Comparison of ENCODE assay signal across 18 cellular contexts in the genomic region with DNA sequence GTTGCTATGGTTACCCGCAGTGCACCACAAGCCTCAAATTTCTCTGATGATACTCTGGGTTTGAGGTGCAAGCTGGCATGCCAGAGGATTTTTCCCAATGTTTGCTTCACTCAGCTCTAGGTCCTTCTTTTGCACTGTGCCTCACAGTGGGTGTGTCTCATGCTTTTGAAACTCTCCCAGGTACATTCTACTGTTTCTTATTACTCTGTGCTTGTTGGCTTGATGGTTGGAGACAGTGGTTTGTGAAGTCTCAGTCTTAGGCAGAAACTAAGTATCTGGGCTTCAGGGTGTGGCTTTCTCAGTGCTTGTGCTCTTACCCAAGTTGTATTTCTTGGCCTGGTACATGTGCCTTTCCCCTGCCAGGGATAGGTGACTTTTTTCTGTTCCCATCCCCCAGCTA.
DNase-seq lines count a peak whose midpoint lies in the region; ATAC-seq, FAIRE-seq and TF ChIP-seq lines count a peak whose summit lies in the region.
"Had no signal": no experiment of that assay in that cellular context is flagged by ENCODE, and none has a peak within 500 bp of the region (broad histone marks: within the 10 kb centered on the region; RNA-seq: fewer than 3 reads in every experiment).

No MANE protein-coding gene starts in this region.

- peaks cover 18 to 24% of the 10 kb centered on the region in 2 experiments for H3K4me1 Mint-ChIP-seq in H9

- H3K56ac ChIP-seq in H9 (ENCODE audit: insufficient read length, low read depth, low read length): no peak overlapping the region
- H3K56ac ChIP-seq in H1 (replicated peaks; ENCODE audit: insufficient read length, low read depth, low read length): no peak overlapping the region
- no peak overlapping the region for H3K56ac ChIP-seq in mesendoderm (ENCODE audit: low read length)

- H3K4me3 Mint-ChIP-seq in H9: no peak overlapping the region

- H4K5ac ChIP-seq in H9 (ENCODE audit: insufficient read length, low read depth, low read length) (no peak overlapping the region), H1 (ENCODE audit: insufficient read length, low read depth, low read length) (no peak overlapping the region), mesendoderm (ENCODE audit: low read length) (no peak overlapping the region)

- no peak for TF ChIP-seq EP300 in H1 (IDR thresholded peaks at IDR 0.05; ENCODE audit: borderline replicate concordance in 1 of 2, low read depth in 2 of 2, low read length in 2 of 2)

- H3K4me1 ChIP-seq in H9 (ENCODE audit: insufficient read depth, low read length) (0 out of 2 replicates have a peak, but pooled peaks cover 2% of the 10 kb centered on the region), H1 (replicated peaks in 1 of 4; ENCODE audit: control insufficient read depth in 3 of 4, insufficient read depth in 4 of 4, low read length in 3 of 4) (peaks cover 0 to 12% (median 4%) of the 10 kb centered on the region in 4 experiments; a peak in 4 of 7 replicates), mesendoderm (ENCODE audit: control insufficient read depth, low read depth, low read length) (no peaks in the 10 kb centered on the region)

- TF ChIP-seq CTCF in GM12865 (IDR thresholded peaks at IDR 0.05; ENCODE audit: insufficient read depth, low read depth, low read length, missing control alignments) (no peak), H9 (conservative IDR thresholded peaks at IDR 0.05) (no peak), H1 (IDR thresholded peaks at IDR 0.05; ENCODE audit: control extremely low read depth in 1 of 3, insufficient read depth in 1 of 3, low read depth in 1 of 3, low read length in 3 of 3) (no peak)

- no peaks in the 10 kb centered on the region for H3K27me3 Mint-ChIP-seq in H9 (ENCODE audit: low read depth)

- H4K20me1 ChIP-seq in H9 (ENCODE audit: control insufficient read depth, insufficient read depth, insufficient read length) (no peaks in the 10 kb centered on the region), H1 (replicated peaks in 1 of 2; ENCODE audit: control insufficient read depth in 1 of 2, insufficient read depth in 2 of 2, low read length in 2 of 2) (no peaks in the 10 kb centered on the region)

- no peak overlapping the region for H3T11ph ChIP-seq in H9 (ENCODE audit: low read length)

- H3K27me3 ChIP-seq in H9 (ENCODE audit: insufficient read depth, low read length) (no peaks in the 10 kb centered on the region), H1 (replicated peaks in 1 of 4; ENCODE audit: control insufficient read depth in 3 of 4, extremely low read depth in 1 of 4, insufficient read depth in 3 of 4, low read length in 3 of 4) (no peaks in the 10 kb centered on the region), mesendoderm (ENCODE audit: insufficient read depth, low read length, poor library complexity) (no peaks in the 10 kb centered on the region)
- H3K27me3 ChIP-seq: SJSA1 had no signal

- H3K4ac ChIP-seq in H9 (ENCODE audit: low read depth, low read length) (no peak overlapping the region), H1 (replicated peaks; ENCODE audit: insufficient read length, low read depth, low read length) (no peak overlapping the region), mesendoderm (ENCODE audit: low read depth, low read length) (no peak overlapping the region)

- H2BK12ac ChIP-seq in H9 (ENCODE audit: insufficient read length, low read depth, low read length) (peak overlapping the region; percentile 10), H1 (ENCODE audit: low read depth, low read length) (0 out of 2 replicates have a peak overlapping the region, but pooled peaks have one; percentile 30)

- CTCF ChIA-PET in H1 (lab: Charles Lee; ENCODE audit: partially characterized antibody): interaction anchor here (0.6 kb wide), 1 partner anchor 69 kb away, joined by 4 read pairs; no protein-coding TSS in a partner anchor

- H3K27ac ChIP-seq in H9 (ENCODE audit: insufficient read length, low read depth, low read length) (no peak overlapping the region), H1 (ENCODE audit: low read depth, low read length) (peak overlapping the region; percentile 62; the same call in 1 of the 2 replicates), mesendoderm (ENCODE audit: low read depth, low read length) (no peak overlapping the region)
- H3K27ac ChIP-seq: KMS-11, SJSA1 had no signal

- no peaks in the 10 kb centered on the region; a peak in 1 of 7 replicates for H3K36me3 Mint-ChIP-seq in H9 (ENCODE audit: insufficient read depth in 1 of 3, low read depth in 3 of 3)

- H3K9me3 Mint-ChIP-seq in H9: peaks cover 0 to 2% of the 10 kb centered on the region in 2 experiments; a peak in 2 of 5 replicates

- peak; percentile 11 for DNase-seq in GM12865 (ENCODE audit: low read depth)
- no peak for DNase-seq in H9
- no peak for DNase-seq in H1 (ENCODE audit: low read depth in 1 of 2, low spot score in 2 of 2)
- peak; percentile 8 for DNase-seq in mesendoderm
- DNase-seq in stimulated activated CD4-positive, alpha-beta T cell treated with anti-CD3 and anti-CD28 coated beads, Interleukin-1b, Interleukin-23, amount 100 ng/mL, for 48 hours: no peak
- DNase-seq in activated T-cell treated with anti-CD3 and anti-CD28 coated beads, Interleukin-2, amount 50 U/mL, for 1 hour: no peak
- no peak for DNase-seq in iPS-NIHi7 (ENCODE audit: extremely low spot score)
- DNase-seq: ACHN, AML-193, COR-L47, NCI-H1105 treated with DMSO at 0.1 percent for 48 hours, NCI-H187, NCI-H446, NCI-H82, SW 1271 had no signal

- no peak overlapping the region for H2AK5ac ChIP-seq in H9 (ENCODE audit: insufficient read length, low read length)
- H2AK5ac ChIP-seq in H1 (ENCODE audit: low read depth, low read length): no peak overlapping the region
- no peak overlapping the region for H2AK5ac ChIP-seq in mesendoderm (ENCODE audit: low read length)

- no peak overlapping the region for H3K18ac ChIP-seq in H9 (ENCODE audit: insufficient read length, low read depth, low read length)
- no peak overlapping the region for H3K18ac ChIP-seq in H1 (ENCODE audit: extremely low read depth, low read length)
- H3K18ac ChIP-seq in mesendoderm (ENCODE audit: low read length): no peak overlapping the region

- H2BK120ac ChIP-seq in H9 (ENCODE audit: low read depth, low read length, poor library complexity, severe bottlenecking) (no peak overlapping the region), H1 (replicated peaks; ENCODE audit: low read depth, low read length) (no peak overlapping the region), mesendoderm (ENCODE audit: low read depth, low read length) (no peak overlapping the region)

- FAIRE-seq in H1 (lab: Jason Lieb, UNC): no peak

- no peak overlapping the region for H3K4me3 ChIP-seq in GM12865 (ENCODE audit: low read depth, low read length)
- H3K4me3 ChIP-seq in H1 (ENCODE audit: extremely low read depth in 1 of 4, insufficient read depth in 2 of 4, low read depth in 3 of 4, low read length in 4 of 4): no peak overlapping the region
- H3K4me3 ChIP-seq in mesendoderm (ENCODE audit: low read length): no peak overlapping the region
- H3K4me3 ChIP-seq: SJSA1 had no signal

- H3K23ac ChIP-seq in H9 (ENCODE audit: insufficient read length, low read depth, low read length) (no peak overlapping the region), H1 (ENCODE audit: insufficient read length) (no peak overlapping the region), mesendoderm (ENCODE audit: low read length) (no peak overlapping the region)

- POLR2A ChIA-PET in H1 (lab: Charles Lee; ENCODE audit: partially characterized antibody): no interaction called here

- H3K79me1 ChIP-seq in H9 (ENCODE audit: insufficient read depth, low read depth, low read length, poor library complexity, severe bottlenecking) (no peaks in the 10 kb centered on the region), H1 (ENCODE audit: low read depth, low read length) (no peaks in the 10 kb centered on the region), mesendoderm (ENCODE audit: low read length) (no peaks in the 10 kb centered on the region)

- no peak overlapping the region; a peak in 1 of 7 replicates for H3K27ac Mint-ChIP-seq in H9

- ATAC-seq in HG02610 (IDR thresholded peaks at IDR 0.05; ENCODE audit: unreplicated experiment): no peak

- H3K4me2 ChIP-seq in H9 (ENCODE audit: insufficient read depth, insufficient read length, low read length) (no peak overlapping the region), H1 (ENCODE audit: insufficient read depth in 1 of 2, low read depth in 2 of 2, low read length in 2 of 2) (no peak overlapping the region), mesendoderm (ENCODE audit: low read length) (no peak overlapping the region)
- H3K4me2 ChIP-seq: KMS-11 had no signal

- H3K23me2 ChIP-seq in H9 (ENCODE audit: insufficient read length, low read depth, low read length, poor library complexity, severe bottlenecking): no peaks in the 10 kb centered on the region
- H3K23me2 ChIP-seq in H1 (ENCODE audit: low read depth, low read length): no peaks in the 10 kb centered on the region

- no peak overlapping the region for H2AFZ ChIP-seq in H9 (ENCODE audit: low read length)
- H2AFZ ChIP-seq in H1 (ENCODE audit: low read length): peak overlapping the region; percentile 36; the same call in 1 of the 2 replicates

- H2BK5ac ChIP-seq in H9 (ENCODE audit: insufficient read length, low read length): no peak overlapping the region
- H2BK5ac ChIP-seq in H1 (ENCODE audit: low read depth, low read length): no peak overlapping the region
- no peak overlapping the region for H2BK5ac ChIP-seq in mesendoderm (ENCODE audit: low read length)

- H3K9me3 ChIP-seq in H9 (ENCODE audit: control insufficient read depth, low read depth, low read length) (no peaks in the 10 kb centered on the region), H1 (ENCODE audit: insufficient read depth in 2 of 2, low read depth in 1 of 2, low read length in 1 of 2) (no peaks in the 10 kb centered on the region; a peak in 1 of 4 replicates)
- H3K9me3 ChIP-seq: SJSA1 had no signal

- H3K79me2 ChIP-seq in H9 (ENCODE audit: insufficient read depth, low read length): no peaks in the 10 kb centered on the region
- no peaks in the 10 kb centered on the region for H3K79me2 ChIP-seq in H1 (ENCODE audit: control insufficient read depth in 1 of 2, insufficient read depth in 2 of 2, low read length in 2 of 2)
- no peaks in the 10 kb centered on the region for H3K79me2 ChIP-seq in mesendoderm (ENCODE audit: control insufficient read depth, insufficient read depth, low read length)

- no CpG with 5 or more reads among the region's 1 CpG for WGBS in H9 (ENCODE audit: extremely low coverage, insufficient read length, low lambda C conversion rate)
- 85% methylated on average over 1 of the region's 1 CpG; no CpG with 5 or more reads in 1 of the 2 experiments for WGBS in H1 (ENCODE audit: extremely low coverage in 1 of 2, insufficient coverage in 1 of 2, insufficient read length in 1 of 2, insufficient replicate concordance in 2 of 2, low coverage in 1 of 2, low lambda C conversion rate in 2 of 2, missing lambda C conversion rate in 1 of 2), 2 experiments
- WGBS in mesendoderm (ENCODE audit: extremely low coverage, insufficient coverage, low lambda C conversion rate): no CpG with 5 or more reads among the region's 1 CpG

- TF ChIP-seq RAD21 in H1 (IDR thresholded peaks at IDR 0.05 in 1 of 2, conservative IDR thresholded peaks at IDR 0.05 in 1 of 2; ENCODE audit: low read depth in 2 of 2, low read length in 2 of 2): no peak

- H4K91ac ChIP-seq in H9 (ENCODE audit: insufficient read length, low read depth, low read length): no peak overlapping the region
- no peak overlapping the region for H4K91ac ChIP-seq in H1 (replicated peaks; ENCODE audit: insufficient read length, low read length)

- H2BK15ac ChIP-seq in H9 (ENCODE audit: low read depth, low read length): no peak overlapping the region
- no peak overlapping the region for H2BK15ac ChIP-seq in H1 (ENCODE audit: low read length)
- no peak overlapping the region for H2BK15ac ChIP-seq in mesendoderm (replicated peaks; ENCODE audit: low read depth)

- no peak for TF ChIP-seq POLR2A in H1 (IDR thresholded peaks at IDR 0.05; ENCODE audit: control extremely low read depth in 1 of 2, low read depth in 2 of 2, low read length in 2 of 2)

- H3K14ac ChIP-seq in H9 (ENCODE audit: insufficient read depth, low read length): no peak overlapping the region
- no peak overlapping the region for H3K14ac ChIP-seq in H1 (ENCODE audit: insufficient read length)

- H3K9ac ChIP-seq in H9 (ENCODE audit: extremely low read depth, insufficient read length, low read length): no peak overlapping the region
- no peak overlapping the region for H3K9ac ChIP-seq in H1 (replicated peaks in 1 of 4; ENCODE audit: extremely low read depth in 1 of 4, low read depth in 3 of 4, low read length in 3 of 4)
- no peak overlapping the region for H3K9ac ChIP-seq in mesendoderm (ENCODE audit: low read length)
- H3K9ac ChIP-seq: KMS-11 had no signal

- peak overlapping the region; percentile 1 for H2BK20ac ChIP-seq in H9 (ENCODE audit: low read depth, low read length, poor library complexity, severe bottlenecking)
- H2BK20ac ChIP-seq in H1 (ENCODE audit: low read length): no peak overlapping the region

- no peaks in the 10 kb centered on the region for H3K36me3 ChIP-seq in H1 (ENCODE audit: control insufficient read depth in 2 of 4, insufficient read depth in 4 of 4, low read length in 3 of 4)
- H3K36me3 ChIP-seq in mesendoderm (ENCODE audit: control insufficient read depth, insufficient read depth, low read length): no peaks in the 10 kb centered on the region
- H3K36me3 ChIP-seq: SJSA1 had no signal

- H4K8ac ChIP-seq in H9 (replicated peaks; ENCODE audit: insufficient read length, low read depth, low read length) (no peak overlapping the region), H1 (ENCODE audit: extremely low read depth, insufficient read depth, low read length) (no peak overlapping the region), mesendoderm (ENCODE audit: low read depth, low read length) (no peak overlapping the region)

Comparison
In these comparisons a context has a peak if more than half of its experiments do, and no peak if none do; other contexts are left out.
1. DNase-seq: peak in GM12865 (single experiment) and mesendoderm (single experiment); none in H9 (single experiment), H1 (0 of 2), stimulated activated CD4-positive, alpha-beta T cell treated with anti-CD3 and anti-CD28 coated beads, Interleukin-1b, Interleukin-23, amount 100 ng/mL, for 48 hours (single experiment), activated T-cell treated with anti-CD3 and anti-CD28 coated beads, Interleukin-2, amount 50 U/mL, for 1 hour (single experiment) and iPS-NIHi7 (single experiment).